9 cellular contexts compared by ENCODE assay signal in the genomic region with DNA sequence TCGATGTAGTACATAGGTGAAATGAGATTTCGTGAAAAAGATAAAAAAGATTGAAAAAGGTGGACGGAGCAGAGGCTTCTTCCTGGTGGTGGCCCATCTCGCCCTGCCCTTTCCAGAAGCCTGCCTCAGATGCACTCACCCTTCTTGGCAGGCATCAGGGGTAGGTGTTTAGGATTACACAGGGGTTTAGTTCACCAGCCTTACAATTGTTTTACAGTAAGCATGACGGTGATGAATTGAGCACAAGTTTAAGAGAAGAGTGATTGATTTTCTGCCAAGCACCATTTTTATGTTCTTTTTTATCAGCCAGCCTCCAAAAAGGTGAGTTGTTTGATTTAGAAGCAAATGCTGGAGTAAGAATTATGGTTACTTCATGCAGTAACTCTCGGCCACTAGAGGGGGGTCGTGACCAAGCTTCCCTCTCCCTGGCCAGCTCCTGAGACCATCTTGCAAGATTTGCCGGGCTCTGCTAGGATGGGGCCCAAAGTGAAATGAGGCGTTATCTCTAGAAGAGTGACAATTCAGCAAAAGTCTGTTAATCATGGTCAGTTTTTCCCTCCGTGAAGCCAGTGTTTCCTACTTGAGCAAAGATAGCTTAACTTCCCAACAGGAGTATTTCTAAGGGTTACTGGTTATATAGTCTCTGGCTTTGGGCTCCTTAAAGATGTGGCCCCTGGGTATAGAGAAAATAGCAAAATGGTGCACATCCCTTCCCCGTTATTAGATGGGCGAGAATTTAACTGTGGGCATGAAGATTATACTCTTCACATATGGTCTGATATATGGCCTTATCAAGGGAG.
DNase-seq lines count a peak whose midpoint lies in the region; ATAC-seq and TF ChIP-seq lines count a peak whose summit lies in the region.
"Had no signal": no experiment of that assay in that cellular context is flagged by ENCODE, and none has a peak within 500 bp of the region (broad histone marks: within the 10 kb centered on the region; RNA-seq: fewer than 3 reads in every experiment).

No MANE protein-coding gene starts in this region.

- H3K9me3 Mint-ChIP-seq in activated naive CD4-positive, alpha-beta T cell treated with anti-CD3 and anti-CD28 coated beads, Interleukin-2, amount 10 ng/mL, durations not matched to agents 7 days and 5 days = peaks cover 4% of the 10 kb centered on the region

- no peaks in the 10 kb centered on the region for H3K36me3 ChIP-seq in OCI-LY7 (ENCODE audit: insufficient read depth, low read length)
- H3K36me3 ChIP-seq in colonic mucosa = no peaks in the 10 kb centered on the region
- no peaks in the 10 kb centered on the region for H3K36me3 ChIP-seq in upper lobe of left lung

- peak; percentile 75 for ATAC-seq in left lobe of liver
- peak in 1 of 2 donors; percentile 75 for ATAC-seq in upper lobe of left lung (ENCODE audit: low FRiP score in 2 of 2)

- H3K27ac Mint-ChIP-seq in activated naive CD4-positive, alpha-beta T cell treated with anti-CD3 and anti-CD28 coated beads, Interleukin-2, amount 10 ng/mL, durations not matched to agents 7 days and 5 days = no peak overlapping the region
- H3K27ac Mint-ChIP-seq: B cell had no signal

- H4K20me1 ChIP-seq in OCI-LY7 (ENCODE audit: insufficient read depth, low read length) = no peaks in the 10 kb centered on the region

- H3K4me3 Mint-ChIP-seq in activated naive CD4-positive, alpha-beta T cell treated with anti-CD3 and anti-CD28 coated beads, Interleukin-2, amount 10 ng/mL, durations not matched to agents 7 days and 5 days = no peak overlapping the region
- H3K4me3 Mint-ChIP-seq: B cell had no signal

- no peaks in the 10 kb centered on the region for H3K4me1 ChIP-seq in OCI-LY7 (ENCODE audit: insufficient read depth, low read length, poor library complexity, severe bottlenecking)
- H3K4me1 ChIP-seq in colonic mucosa = no peaks in the 10 kb centered on the region
- peaks cover 0 to 6% (median 0%) of the 10 kb centered on the region in 4 donors for H3K4me1 ChIP-seq in upper lobe of left lung

- no peaks in the 10 kb centered on the region for H3K27me3 Mint-ChIP-seq in activated naive CD4-positive, alpha-beta T cell treated with anti-CD3 and anti-CD28 coated beads, Interleukin-2, amount 10 ng/mL, durations not matched to agents 7 days and 5 days
- H3K27me3 Mint-ChIP-seq: B cell had no signal

- no peak for TF ChIP-seq EP300 in upper lobe of left lung (IDR thresholded peaks at IDR 0.05)

- H3K9me2 ChIP-seq in OCI-LY7 (ENCODE audit: insufficient read depth, low read length) = no peaks in the 10 kb centered on the region

- POLR2A ChIA-PET in OCI-LY7 (lab: Charles Lee) = no interaction called here

- no TSS peak for BruUV-seq in OCI-LY7 (replicated peaks; lab: Mats Ljungman, UMichigan)

- DNase-seq in NCI-H146 (lab: John Stamatoyannopoulos, UW) (peak; percentile 45), NCI-H146 treated with DMSO at 0.1 percent for 48 hours (lab: John Stamatoyannopoulos, UW; ENCODE audit: unreplicated experiment) (no peak), HS-5 (ENCODE audit: low read depth) (peak; percentile 41), OCI-LY7 (ENCODE audit: low spot score) (peak; percentile 10), colonic mucosa (peak; percentile 59), left lobe of liver (ENCODE audit: low spot score) (peak; percentile 62), upper lobe of left lung (peak in 1 of 2 donors; percentile 40)
- DNase-seq in activated naive CD4-positive, alpha-beta T cell treated with anti-CD3 and anti-CD28 coated beads, Interleukin-2, amount 10 ng/mL, durations not matched to agents 7 days and 5 days = no peak

- CTCF ChIA-PET in OCI-LY7 (lab: Charles Lee; ENCODE audit: unreplicated experiment) = no interaction called here
- CTCF ChIA-PET in activated naive CD4-positive, alpha-beta T cell treated with anti-CD3 and anti-CD28 coated beads, Interleukin-2, amount 10 ng/mL, durations not matched to agents 7 days and 5 days (lab: Charles Lee) = interaction anchor here (0.7 kb wide), 1 partner anchor 319 kb away, joined by 4 read pairs; no protein-coding TSS in a partner anchor

- H3K9me3 ChIP-seq in OCI-LY7 (ENCODE audit: low read length) = no peaks in the 10 kb centered on the region
- no peaks in the 10 kb centered on the region for H3K9me3 ChIP-seq in colonic mucosa
- no peaks in the 10 kb centered on the region for H3K9me3 ChIP-seq in upper lobe of left lung

- no peak overlapping the region for H3K9ac ChIP-seq in colonic mucosa (ENCODE audit: low read depth in 2 of 2, low read length in 2 of 2)

- no peak overlapping the region for H2AFZ ChIP-seq in OCI-LY7 (ENCODE audit: low read length)

- H3K4me3 ChIP-seq in OCI-LY7 (ENCODE audit: low read depth, low read length, poor library complexity, severe bottlenecking) (no peak overlapping the region), colonic mucosa (no peak overlapping the region), upper lobe of left lung (no peak overlapping the region)

- peak; percentile 75 for TF ChIP-seq CTCF in OCI-LY7 (conservative IDR thresholded peaks at IDR 0.05; ENCODE audit: low read length)
- peak; percentile 50 for TF ChIP-seq CTCF in colonic mucosa (IDR thresholded peaks at IDR 0.05)
- TF ChIP-seq CTCF in upper lobe of left lung (IDR thresholded peaks at IDR 0.05) = peak in 5 of 6 experiments; percentile 24 to 43 (median 42)

- intact Hi-C loops in OCI-LY7 (cut with micrococcal nuclease; ENCODE audit: unreplicated experiment) (no loop called here), colonic mucosa (cut with DNase I) (no loop called here)

- H3K79me2 ChIP-seq in OCI-LY7 (ENCODE audit: insufficient read depth, low read depth, low read length) = no peaks in the 10 kb centered on the region

- no peaks in the 10 kb centered on the region for H3K36me3 Mint-ChIP-seq in activated naive CD4-positive, alpha-beta T cell treated with anti-CD3 and anti-CD28 coated beads, Interleukin-2, amount 10 ng/mL, durations not matched to agents 7 days and 5 days

- no peak for TF ChIP-seq POLR2A in upper lobe of left lung (IDR thresholded peaks at IDR 0.05)

- no peak overlapping the region for H3K4me2 ChIP-seq in OCI-LY7 (ENCODE audit: low read length)

- H3K27ac ChIP-seq in OCI-LY7 (ENCODE audit: low read depth, low read length, poor library complexity, severe bottlenecking) (no peak overlapping the region), colonic mucosa (no peak overlapping the region), upper lobe of left lung (no peak overlapping the region)

- no peaks in the 10 kb centered on the region for H3K27me3 ChIP-seq in colonic mucosa
- H3K27me3 ChIP-seq in upper lobe of left lung = no peaks in the 10 kb centered on the region

- WGBS in upper lobe of left lung, 2 donors = 41 to 45% methylated on average over 12 of the region's 12 CpGs

- no peaks in the 10 kb centered on the region for H3K4me1 Mint-ChIP-seq in activated naive CD4-positive, alpha-beta T cell treated with anti-CD3 and anti-CD28 coated beads, Interleukin-2, amount 10 ng/mL, durations not matched to agents 7 days and 5 days
- H3K4me1 Mint-ChIP-seq: B cell had no signal

Comparison
In these comparisons a context has a peak if more than half of its experiments do, and no peak if none do; other contexts are left out.
1. DNase-seq: peak in NCI-H146 (single experiment), HS-5 (single experiment), OCI-LY7 (single experiment), colonic mucosa (single experiment) and left lobe of liver (single experiment); none in NCI-H146 treated with DMSO at 0.1 percent for 48 hours (single experiment) and activated naive CD4-positive, alpha-beta T cell treated with anti-CD3 and anti-CD28 coated beads, Interleukin-2, amount 10 ng/mL, durations not matched to agents 7 days and 5 days (single experiment).
2. Peak in every context shown above with its lines, with median percentiles within 50 percentile points of each other: CTCF ChIP-seq.